ENCODE assay signal across 10 cellular contexts in the genomic region with DNA sequence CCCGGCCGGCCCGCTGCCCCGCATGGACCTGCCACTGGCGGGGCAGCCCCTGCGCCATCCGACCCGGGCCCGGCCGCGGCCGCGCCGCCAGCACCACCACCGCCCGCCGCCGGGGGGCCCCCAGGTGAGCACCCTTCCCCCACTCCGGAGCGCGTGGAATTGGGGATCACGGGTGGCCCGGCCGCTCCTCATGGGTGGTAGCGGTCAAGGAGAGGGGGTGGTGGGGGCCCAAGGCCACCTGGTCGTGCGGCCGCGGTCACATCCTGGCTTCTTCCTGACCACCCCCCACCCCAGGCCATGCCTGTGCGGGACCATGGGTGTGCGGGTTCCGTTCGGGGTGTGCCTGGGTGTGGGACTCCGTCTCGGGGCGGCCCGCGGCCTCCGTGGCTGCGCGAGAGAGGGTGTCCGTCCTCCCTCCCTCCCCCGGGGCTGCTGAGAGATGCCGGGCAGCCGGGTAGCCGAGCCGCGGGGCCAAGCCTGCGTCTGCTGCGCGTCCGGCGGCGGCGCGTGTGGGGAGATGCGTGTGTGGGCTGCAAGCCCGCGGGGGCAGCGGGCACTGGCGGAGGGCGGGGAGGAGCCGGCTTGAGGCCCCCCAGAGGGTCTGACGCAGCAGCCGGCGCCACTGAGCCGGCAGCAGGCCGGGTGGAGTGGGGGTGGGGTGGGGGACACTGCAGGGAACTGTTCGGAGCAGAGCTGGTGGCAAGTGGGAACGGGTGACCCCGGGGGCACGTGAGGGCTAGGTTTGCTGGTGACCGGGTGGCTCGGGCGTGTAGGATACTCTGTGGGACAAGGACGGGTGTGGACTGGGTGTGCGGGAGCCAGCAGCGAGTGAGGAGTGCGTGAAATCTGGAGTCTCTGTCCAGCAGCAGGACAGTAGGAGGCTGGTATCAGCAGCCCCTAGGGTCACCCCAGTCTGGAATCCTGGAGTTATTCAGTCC. TPM values are rescaled to one million over a fixed set of nuclear protein-coding genes. Genes with fewer than 3 reads are reported as not detected.
DNase-seq lines count a peak whose midpoint lies in the region; ATAC-seq and TF ChIP-seq lines count a peak whose summit lies in the region.
"Had no signal": no experiment of that assay in that cellular context is flagged by ENCODE, and none has a peak within 500 bp of the region (broad histone marks: within the 10 kb centered on the region; RNA-seq: fewer than 3 reads in every experiment).

No MANE protein-coding gene starts in this region.

- DNase-seq in GM03348 (ENCODE audit: low spot score) (peak; percentile 67), RWPE2 (ENCODE audit: low spot score) (no peak), fibroblast of pulmonary artery (ENCODE audit: low read depth) (no peak), retinal pigment epithelial cell (ENCODE audit: low read depth) (no peak), NCI-H1694 treated with DMSO at 0.1 percent for 48 hours (lab: John Stamatoyannopoulos, UW) (no peak)
- DNase-seq in activated T-cell treated with anti-CD3 and anti-CD28 coated beads, Interleukin-2, amount 50 U/mL, for 4 hours = no peak
- DNase-seq: activated CD4-positive, CD25-positive, alpha-beta regulatory T cell treated with anti-CD3 and anti-CD28 coated beads, Interleukin-2, amount 50 U/mL, for 72 hours; KG1 had no signal

- no peak overlapping the region for H3K4me3 Mint-ChIP-seq in activated T-cell treated with anti-CD3 and anti-CD28 coated beads, Interleukin-2, amount 50 U/mL, for 4 hours

- no peak overlapping the region for H3K27ac ChIP-seq in RWPE2 (ENCODE audit: poor library complexity, severe bottlenecking)

- no peaks in the 10 kb centered on the region for H3K9me3 Mint-ChIP-seq in activated T-cell treated with anti-CD3 and anti-CD28 coated beads, Interleukin-2, amount 50 U/mL, for 4 hours

- H3K36me3 Mint-ChIP-seq in activated T-cell treated with anti-CD3 and anti-CD28 coated beads, Interleukin-2, amount 50 U/mL, for 4 hours (ENCODE audit: insufficient read depth) = peaks cover 21% of the 10 kb centered on the region

- no peaks in the 10 kb centered on the region for H3K27me3 Mint-ChIP-seq in activated T-cell treated with anti-CD3 and anti-CD28 coated beads, Interleukin-2, amount 50 U/mL, for 4 hours (ENCODE audit: low read depth)

- no peaks in the 10 kb centered on the region for H3K4me1 ChIP-seq in RWPE2 (ENCODE audit: insufficient read depth, poor library complexity, severe bottlenecking)

- peaks cover 65% of the 10 kb centered on the region for H3K27me3 ChIP-seq in RWPE2 (ENCODE audit: insufficient read depth, poor library complexity, severe bottlenecking)

- H3K36me3 ChIP-seq in RWPE2 (ENCODE audit: low read depth) = peaks cover 2% of the 10 kb centered on the region

- TF ChIP-seq CTCF in RWPE2 (IDR thresholded peaks at IDR 0.05; ENCODE audit: poor library complexity, severe bottlenecking) (peak; percentile 35), fibroblast of pulmonary artery (IDR thresholded peaks at IDR 0.05; ENCODE audit: low read length, missing control alignments) (no peak), retinal pigment epithelial cell (conservative IDR thresholded peaks at IDR 0.05; ENCODE audit: low read depth, low read length) (peak; percentile 26)

- H3K4me3 ChIP-seq in RWPE2 (ENCODE audit: severe bottlenecking) (peak overlapping the region; percentile 40), fibroblast of pulmonary artery (replicated peaks; ENCODE audit: low read depth, low read length) (peak overlapping the region; percentile 45), retinal pigment epithelial cell (ENCODE audit: low read length) (peak overlapping the region; percentile 38)

- ATAC-seq in RWPE2 (ENCODE audit: low read depth) = peak; percentile 40
- ATAC-seq in GM21576 (IDR thresholded peaks at IDR 0.05; ENCODE audit: unreplicated experiment) = no peak
- no peak for ATAC-seq in GM21529 (IDR thresholded peaks at IDR 0.05; ENCODE audit: unreplicated experiment)
- no peak for ATAC-seq in activated T-cell treated with anti-CD3 and anti-CD28 coated beads, Interleukin-2, amount 50 U/mL, for 4 hours

- H3K9me3 ChIP-seq in RWPE2 (ENCODE audit: severe bottlenecking) = no peaks in the 10 kb centered on the region

- peaks cover 10% of the 10 kb centered on the region for H3K4me1 Mint-ChIP-seq in activated T-cell treated with anti-CD3 and anti-CD28 coated beads, Interleukin-2, amount 50 U/mL, for 4 hours (ENCODE audit: low read depth)

RNA-seq across cellular contexts. Expression of a gene that starts 6.7 kb away (rescaled TPM):
- 10 to 100 TPM; 87.5 to 89.7 (median 89.4) TPM for total RNA-seq in activated T-cell treated with anti-CD3 and anti-CD28 coated beads, Interleukin-2, amount 50 U/mL, for 4 hours

RNA-seq across cellular contexts. Expression of a gene that starts 7.4 kb away (rescaled TPM):
- total RNA-seq in activated T-cell treated with anti-CD3 and anti-CD28 coated beads, Interleukin-2, amount 50 U/mL, for 4 hours = 10 to 100 TPM; 12.0 to 12.5 (median 12.5) TPM

RNA-seq across cellular contexts. Expression of a gene that starts 8.5 kb away (rescaled TPM):
- 100 to 1,000 TPM; 204 to 221 (median 207) TPM for total RNA-seq in activated T-cell treated with anti-CD3 and anti-CD28 coated beads, Interleukin-2, amount 50 U/mL, for 4 hours

RNA-seq across cellular contexts. Expression of a gene that starts 13.2 kb away (rescaled TPM):
- total RNA-seq in activated T-cell treated with anti-CD3 and anti-CD28 coated beads, Interleukin-2, amount 50 U/mL, for 4 hours = 10 to 100 TPM; 13.9 to 16.7 (median 14.1) TPM

RNA-seq across cellular contexts. Expression of a gene that starts 13.2 kb away (rescaled TPM):
- total RNA-seq in activated T-cell treated with anti-CD3 and anti-CD28 coated beads, Interleukin-2, amount 50 U/mL, for 4 hours = under 1 TPM; 0.35 to 0.63 (median 0.46) TPM
